ENCODE assay signal across 8 cellular contexts in the genomic region with DNA sequence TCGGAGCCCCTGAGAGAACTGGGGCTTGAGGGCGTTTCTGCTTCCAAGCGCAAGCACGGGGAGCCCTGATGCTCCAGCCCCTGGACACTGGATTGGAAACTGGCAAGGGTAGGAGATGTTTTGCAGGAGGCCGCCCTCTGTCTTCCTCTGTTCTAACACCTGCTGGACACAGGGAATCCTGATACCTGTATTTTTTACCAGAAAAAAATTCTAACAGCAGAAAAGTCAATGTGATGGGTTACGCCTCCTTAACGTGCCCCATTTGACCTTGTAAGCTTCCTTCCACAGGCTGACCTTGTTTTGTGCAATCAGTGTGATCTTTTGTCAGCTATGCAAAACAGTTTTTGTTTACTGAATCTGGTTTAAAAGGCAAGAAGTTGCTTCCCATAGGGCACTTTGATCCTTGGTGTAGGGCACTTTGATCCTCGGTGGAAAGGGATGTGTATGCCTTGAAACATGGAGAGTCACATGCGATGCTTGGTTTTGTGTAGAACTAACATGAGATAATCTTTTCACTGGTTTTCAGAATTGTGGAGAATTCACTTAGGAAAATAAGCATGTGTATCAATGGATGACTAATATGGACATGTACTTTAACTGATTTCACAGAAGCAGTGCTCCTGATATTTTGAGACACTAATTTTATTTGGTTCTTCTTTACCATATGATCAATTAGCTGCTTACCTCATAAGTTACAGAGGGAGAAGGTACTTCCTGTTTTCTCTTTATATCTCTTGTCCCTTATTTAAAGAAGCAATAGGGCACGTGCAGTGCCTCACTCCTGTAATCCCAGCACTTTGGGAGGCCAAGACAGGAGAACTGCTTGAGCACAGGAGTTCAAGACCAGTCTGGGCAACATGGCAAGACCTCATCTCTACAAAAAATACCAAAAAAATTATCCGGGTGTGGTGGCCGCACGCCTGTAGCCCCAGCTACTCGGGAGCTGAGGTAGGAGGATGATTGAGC. TPM values are rescaled to one million over a fixed set of nuclear protein-coding genes. Genes with fewer than 3 reads are reported as not detected.
A peak's percentile ranks its signal among the peaks of the same experiment; 100 is the strongest.
DNase-seq lines count a peak whose midpoint lies in the region; ATAC-seq and TF ChIP-seq lines count a peak whose summit lies in the region.

No MANE protein-coding gene starts in this region.

- CTCF ChIA-PET in PC-3 (lab: Charles Lee), result interaction anchor here (0.6 to 1.4 kb wide), 5 partner anchors 19 to 442 kb away, joined by 3 to 10 read pairs (median 5); no protein-coding TSS in a partner anchor

- no peak for TF ChIP-seq POLR2A in ovary (IDR thresholded peaks at IDR 0.05)

- BruUV-seq in PC-3 (replicated peaks; lab: Mats Ljungman, UMichigan), result no TSS peak

- H3K9ac ChIP-seq in PC-3 (ENCODE audit: low read length) (peak overlapping the region; percentile 83), fibroblast of lung (ENCODE audit: insufficient read depth, low read length) (peak overlapping the region; percentile 23)

- H3F3A ChIP-seq in PC-3 (ENCODE audit: low read length, unreplicated experiment), result no peaks in the 10 kb centered on the region

- peaks cover 12% of the 10 kb centered on the region for H3K4me1 ChIP-seq in PC-3 (ENCODE audit: insufficient read depth, low read length)
- no peaks in the 10 kb centered on the region for H3K4me1 ChIP-seq in fibroblast of lung (ENCODE audit: control insufficient read depth, extremely low read depth, insufficient read depth, low read length)
- H3K4me1 ChIP-seq in ovary (ENCODE audit: insufficient read depth), result peaks cover 2% of the 10 kb centered on the region

- TF ChIP-seq CTCF in PC-3 (conservative IDR thresholded peaks at IDR 0.05; ENCODE audit: low read depth, low read length) (no peak), fibroblast of lung (conservative IDR thresholded peaks at IDR 0.05 in 1 of 2, IDR thresholded peaks at IDR 0.05 in 1 of 2; ENCODE audit: low read depth in 1 of 2, low read length in 2 of 2) (no peak), ovary (IDR thresholded peaks at IDR 0.05) (no peak)

- no peaks in the 10 kb centered on the region for H4K20me1 ChIP-seq in PC-3 (ENCODE audit: low read length)
- no peaks in the 10 kb centered on the region for H4K20me1 ChIP-seq in fibroblast of lung (ENCODE audit: control insufficient read depth, extremely low read depth, insufficient read depth, low read length)

- H2AFZ ChIP-seq in PC-3 (ENCODE audit: low read length) (peak overlapping the region; percentile 89), fibroblast of lung (ENCODE audit: low read length) (peak overlapping the region; percentile 55)

- H3K4me3 ChIP-seq in PC-3 (ENCODE audit: low read length) (peak overlapping the region; percentile 75), fibroblast of lung (replicated peaks in 1 of 4; ENCODE audit: control extremely low read depth in 1 of 4, insufficient read depth in 1 of 4, low read depth in 3 of 4, low read length in 4 of 4) (peak overlapping the region in 1 of 4 experiments; percentile 62), ovary (peak overlapping the region; percentile 68)

- POLR2A ChIA-PET in PC-3 (lab: Charles Lee; ENCODE audit: unreplicated experiment), result no interaction called here

- 48 to 52% (median 50%) methylated on average over 14 of the region's 14 CpGs for WGBS in ovary, 3 donors

- ATAC-seq in PC-3, result peak; percentile 86
- ATAC-seq in HG02571 (IDR thresholded peaks at IDR 0.05; ENCODE audit: unreplicated experiment), result no peak

- H3K9me3 ChIP-seq in PC-3 (ENCODE audit: low read length) (no peaks in the 10 kb centered on the region), fibroblast of lung (ENCODE audit: control insufficient read depth, insufficient read depth, low read depth, low read length) (no peaks in the 10 kb centered on the region), ovary (no peaks in the 10 kb centered on the region)

- H3K79me2 ChIP-seq in PC-3 (ENCODE audit: low read length) (no peaks in the 10 kb centered on the region), fibroblast of lung (ENCODE audit: control insufficient read depth, insufficient read depth, low read length) (no peaks in the 10 kb centered on the region)

- DNase-seq in ELF-1 (ENCODE audit: low read depth, low spot score) (peak; percentile 37), PC-3 (peak; percentile 17), fibroblast of lung (ENCODE audit: low read depth in 2 of 2) (peak in 1 of 2 donors; percentile 7), ovary (peak in 1 of 5 donors; percentile 22), T-helper 1 cell (no peak)
- DNase-seq in effector CD4-positive, alpha-beta T cell, result no peak
- DNase-seq in activated CD4-positive, alpha-beta T cell treated with anti-CD3 and anti-CD28 coated beads, Interleukin-2, amount 50 U/mL, for 4 hours, result no peak

- intact Hi-C loops in PC-3 (cut with micrococcal nuclease) (loop anchor here (1.0 to 10.0 kb wide), 4 partner anchors 79 to 199 kb away; no protein-coding TSS in a partner anchor), ovary (cut with DNase I) (loop anchor here (1.0 to 10.0 kb wide), 5 partner anchors 61 to 441 kb away; a partner anchor contains a TSS)

- H3K27me3 ChIP-seq in PC-3 (ENCODE audit: low read length), result no peaks in the 10 kb centered on the region
- peaks cover 6% of the 10 kb centered on the region for H3K27me3 ChIP-seq in fibroblast of lung (ENCODE audit: control insufficient read depth, insufficient read depth, low read length)
- H3K27me3 ChIP-seq in ovary, result no peaks in the 10 kb centered on the region

- H3K36me3 ChIP-seq in PC-3 (ENCODE audit: low read depth, low read length) (no peaks in the 10 kb centered on the region), fibroblast of lung (ENCODE audit: control insufficient read depth, insufficient read depth, low read length) (no peaks in the 10 kb centered on the region), ovary (no peaks in the 10 kb centered on the region)

- TF ChIP-seq EP300 in ovary (IDR thresholded peaks at IDR 0.05), result no peak

- H3K4me2 ChIP-seq in PC-3 (ENCODE audit: low read length) (peak overlapping the region; percentile 90), fibroblast of lung (ENCODE audit: extremely low read depth, insufficient read depth, low read length) (peak overlapping the region; percentile 82)

- H3K9me2 ChIP-seq in PC-3 (replicated peaks; ENCODE audit: low read length), result no peaks in the 10 kb centered on the region

- peak overlapping the region; percentile 48; the same call in 1 of the 2 replicates for H3K27ac ChIP-seq in PC-3 (ENCODE audit: low read length)
- no peak overlapping the region for H3K27ac ChIP-seq in fibroblast of lung (ENCODE audit: insufficient read depth, low read length)
- H3K27ac ChIP-seq in ovary, result no peak overlapping the region

RNA-seq across cellular contexts. Expression of a gene that starts 59.9 kb away (rescaled TPM):
- total RNA-seq in PC-3 (2014; rRNA removed), result 24.9 and 27.9 TPM in 2 replicates
- total RNA-seq in fibroblast of lung, result 35.2 and 44.4 TPM in 2 replicates
- polyA plus RNA-seq in fibroblast of lung, result 9.1 and 12.7 TPM in 2 replicates
- polyA plus RNA-seq in fibroblast of lung (2012), result 8.4 and 10.7 TPM in 2 replicates
- 9.0 and 9.2 TPM in 2 replicates for polyA minus RNA-seq in fibroblast of lung (ENCODE audit: low replicate concordance)
- 10 to 100 TPM; 27.5 to 52.3 (median 45.8) TPM for total RNA-seq in ovary
- 10 to 100 TPM; 15.6 to 21.4 TPM for polyA plus RNA-seq in ovary

Comparison
In these comparisons a context has a peak if more than half of its experiments do, and no peak if none do; other contexts are left out.
1. DNase-seq: peak in ELF-1 (single experiment) and PC-3 (single experiment); none in effector CD4-positive, alpha-beta T cell (single experiment), activated CD4-positive, alpha-beta T cell treated with anti-CD3 and anti-CD28 coated beads, Interleukin-2, amount 50 U/mL, for 4 hours (0 of 2) and T-helper 1 cell (0 of 5).